ENCODE assay signal across 27 cellular contexts in genomic region chr1:95263400-95263799, GRCh38.
"Had no signal": no experiment of that assay in that cellular context is flagged by ENCODE, and none has a peak within 500 bp of the region (broad histone marks: within the 10 kb centered on the region; RNA-seq: fewer than 3 reads in every experiment).

No MANE protein-coding gene starts in this region.

- DNase-seq: activated CD4-positive, alpha-beta memory T cell treated with anti-CD3 and anti-CD28 coated beads, Interleukin-2, amount 10 ng/mL, durations not matched to agents 7 days and 5 days; activated CD4-positive, alpha-beta T cell treated with anti-CD3 and anti-CD28 coated beads for 1 hour; activated CD4-positive, alpha-beta T cell treated with anti-CD3 and anti-CD28 coated beads for 4 hours; activated CD4-positive, alpha-beta T cell treated with anti-CD3 and anti-CD28 coated beads, Interleukin-2, amount 10 ng/mL, durations not matched to agents 7 days and 5 days; activated CD4-positive, alpha-beta T cell treated with anti-CD3 and anti-CD28 coated beads, Interleukin-2, amount 50 U/mL, for 4 hours; activated CD8-positive, alpha-beta memory T cell treated with anti-CD3 and anti-CD28 coated beads, Interleukin-2, amount 50 U/mL, for 48 hours; activated effector memory CD4-positive, alpha-beta T cell treated with Interleukin-2 at 50 U/mL for 16 hours; activated gamma-delta T cell treated with Interleukin-2 at 50 U/mL for 16 hours; activated naive CD4-positive, alpha-beta T cell treated with anti-CD3 and anti-CD28 coated beads, Interleukin-2, amount 50 U/mL, for 16 hours; activated naive CD4-positive, alpha-beta T cell treated with Interleukin-2 at 50 U/mL for 16 hours; activated T-cell treated with anti-CD3 and anti-CD28 coated beads, Interleukin-2, amount 50 U/mL, for 4 hours; amygdala; aorta; brain microvascular endothelial cell; dorsolateral prefrontal cortex; effector memory CD4-positive, alpha-beta T cell; endodermal cell; foreskin keratinocyte; gastrocnemius medialis; glutamatergic neuron; heart left ventricle; T-helper 2 cell had no signal

- FAIRE-seq: bronchial epithelial cell, TTC549 had no signal

- ATAC-seq: activated T-cell treated with anti-CD3 and anti-CD28 coated beads, Interleukin-2, amount 50 U/mL, for 4 hours; activated T-helper 17 cell treated with anti-CD3 and anti-CD28 coated beads, Interleukin-2, amount 50 U/mL, for 72 hours; esophagus mucosa; foreskin keratinocyte; gastrocnemius medialis; heart left ventricle; WTC11 had no signal
